8 cellular contexts compared by ENCODE assay signal in the genomic region with DNA sequence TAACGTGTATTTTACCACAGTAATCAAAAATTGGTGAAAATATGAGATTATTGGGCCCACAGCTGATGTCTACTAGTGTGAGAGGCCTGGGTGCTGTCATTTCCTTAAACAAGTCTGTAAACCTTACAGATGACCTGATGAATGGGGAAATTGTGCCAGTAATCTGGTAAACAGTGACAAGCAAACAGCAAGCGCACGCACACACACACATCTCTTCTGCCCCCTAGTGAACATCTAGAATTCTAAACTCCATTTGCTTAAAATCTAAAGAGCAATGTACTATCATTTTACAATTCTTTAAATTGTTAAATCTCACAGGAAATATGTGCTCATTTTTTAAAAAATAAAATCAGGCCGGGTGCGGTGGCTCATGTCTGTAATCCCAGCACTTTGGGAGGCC. TPM values are rescaled to one million over a fixed set of nuclear protein-coding genes. Genes with fewer than 3 reads are reported as not detected.
DNase-seq lines count a peak whose midpoint lies in the region; ATAC-seq, FAIRE-seq and TF ChIP-seq lines count a peak whose summit lies in the region.

No MANE protein-coding gene starts in this region.

- no peak for TF ChIP-seq POLR2A in transverse colon (IDR thresholded peaks at IDR 0.05)

- 0 to 31% methylated on average over 1 to 5 of the region's 5 CpGs for WGBS in transverse colon (ENCODE audit: low coverage in 1 of 2), 2 donors

- no peak for ATAC-seq in GM18858 (IDR thresholded peaks at IDR 0.05; ENCODE audit: unreplicated experiment)

- no peaks in the 10 kb centered on the region for H3K9me3 ChIP-seq in transverse colon

- no peak overlapping the region for H3K27ac ChIP-seq in transverse colon

- H3K27me3 ChIP-seq in GM06990 (replicated peaks; ENCODE audit: control insufficient read depth, insufficient read depth, low read length) (no peaks in the 10 kb centered on the region), transverse colon (no peaks in the 10 kb centered on the region)

- H3K4me3 ChIP-seq in GM06990 (replicated peaks; ENCODE audit: low read depth, low read length) = no peak overlapping the region
- H3K4me3 ChIP-seq in transverse colon = no peak overlapping the region

- FAIRE-seq in islet of Langerhans (lab: Jason Lieb, UNC) = peak; percentile 41

- intact Hi-C loops in transverse colon (cut with DNase I; ENCODE audit: low total_unique reads) = no loop called here

- in situ Hi-C loops in ACHN (cut with HindIII; ENCODE audit: low pct_ligation_motif_present, low pct_unique_long_range_greater_than_20kb, low sequenced_read_pairs) (no loop called here), transverse colon (cut with MboI; ENCODE audit: low pct_ligation_motif_present in 1 of 4, low pct_unique_long_range_greater_than_20kb in 1 of 4, low sequenced_read_pairs in 3 of 4) (loop anchor here (10.0 to 25.0 kb wide), 4 partner anchors 153 to 385 kb away; a partner anchor contains a TSS)

- DNase-seq in ACHN (peak; percentile 58), GM06990 (ENCODE audit: extremely low read depth, insufficient read length) (no peak), NCI-H526 treated with DMSO at 0.1 percent for 48 hours (lab: John Stamatoyannopoulos, UW) (peak; percentile 42), astrocyte of the hippocampus (ENCODE audit: low read depth, low spot score) (peak; percentile 58), transverse colon (no peak), HuH-7 (ENCODE audit: low spot score) (no peak)

- H3K36me3 ChIP-seq in GM06990 (ENCODE audit: control insufficient read depth, insufficient read depth, low read length) (no peaks in the 10 kb centered on the region), transverse colon (no peaks in the 10 kb centered on the region)

- TF ChIP-seq CTCF in GM06990 (IDR thresholded peaks at IDR 0.05; ENCODE audit: insufficient read depth, low read length, poor library complexity, severe bottlenecking) = peak; percentile 63
- TF ChIP-seq CTCF in transverse colon (IDR thresholded peaks at IDR 0.05) = peak; percentile 45 to 78 (median 49)

- no peaks in the 10 kb centered on the region for H3K4me1 ChIP-seq in transverse colon

- TF ChIP-seq EP300 in transverse colon (IDR thresholded peaks at IDR 0.05; ENCODE audit: low read depth) = no peak

RNA-seq across cellular contexts. Expression of a gene that starts 7.5 kb away (rescaled TPM):
- total RNA-seq in transverse colon = 10 to 100 TPM; 49.8 to 86.0 (median 55.1) TPM

Comparison
In these comparisons a context has a peak if more than half of its experiments do, and no peak if none do; other contexts are left out.
1. DNase-seq: peak in ACHN (single experiment), NCI-H526 treated with DMSO at 0.1 percent for 48 hours (single experiment) and astrocyte of the hippocampus (single experiment); none in GM06990 (single experiment), transverse colon (single experiment) and HuH-7 (single experiment).